ENCODE assay signal across 16 cellular contexts in genomic region chr9:36503172-36504153, GRCh38.
DNase-seq lines count a peak whose midpoint lies in the region; ATAC-seq, FAIRE-seq and TF ChIP-seq lines count a peak whose summit lies in the region.
"Had no signal": no experiment of that assay in that cellular context is flagged by ENCODE, and none has a peak within 500 bp of the region (broad histone marks: within the 10 kb centered on the region; RNA-seq: fewer than 3 reads in every experiment).

No MANE protein-coding gene starts in this region.

- H2AFZ ChIP-seq in HepG2 (ENCODE audit: low read length), result peak overlapping the region; percentile 96

- peak; percentile 64 for ATAC-seq in HepG2
- no peak for ATAC-seq in right lobe of liver
- ATAC-seq: foreskin keratinocyte had no signal

- H4K20me1 ChIP-seq in HepG2 (ENCODE audit: insufficient read depth, low read length), result no peaks in the 10 kb centered on the region

- intact Hi-C loops in HepG2 (cut with micrococcal nuclease; ENCODE audit: unreplicated experiment), result no loop called here
- intact Hi-C loops in right lobe of liver (cut with DNase I), result no loop called here
- intact Hi-C loops in lower leg skin (cut with DNase I; ENCODE audit: low total_unique reads), result no loop called here

- POLR2A ChIA-PET in HepG2 (lab: Yijun Ruan, JAX), result interaction anchor here (0.7 to 2.8 kb wide), 2 partner anchors 16 to 46 kb away, joined by 3 to 17 read pairs; no protein-coding TSS in a partner anchor

- no peak for TF ChIP-seq RAD21 in HepG2 (CRISPR knock-in tag; IDR thresholded peaks at IDR 0.05)

- peak; percentile 43 for FAIRE-seq in HepG2 (lab: Jason Lieb, UNC)

- CTCF ChIA-PET in HepG2 (lab: Yijun Ruan, JAX; ENCODE audit: low intra/inter-chr PET ratio, low total read pairs), result no interaction called here

- no peaks in the 10 kb centered on the region for H3K27me3 Mint-ChIP-seq in endothelial cell (ENCODE audit: unreplicated experiment)
- H3K27me3 Mint-ChIP-seq: activated CD4-positive, alpha-beta T cell treated with anti-CD3 and anti-CD28 coated beads, Interleukin-2, amount 10 ng/mL, durations not matched to agents 24 days and 14 days had no signal

- H3K27me3 ChIP-seq in HepG2 (ENCODE audit: control insufficient read depth in 1 of 2, insufficient read depth in 2 of 2, low read length in 2 of 2) (no peaks in the 10 kb centered on the region; a peak in 1 of 5 replicates), right lobe of liver (no peaks in the 10 kb centered on the region)
- H3K27me3 ChIP-seq: cardiac muscle cell had no signal

- peaks cover 55% of the 10 kb centered on the region for H3K4me1 ChIP-seq in HepG2 (ENCODE audit: insufficient read depth, low read length)
- H3K4me1 ChIP-seq in right lobe of liver, result peaks cover 0 to 5% (median 0%) of the 10 kb centered on the region in 4 donors
- H3K4me1 ChIP-seq: foreskin keratinocyte had no signal

- TF ChIP-seq CTCF in HepG2 (CRISPR knock-in tag; IDR thresholded peaks at IDR 0.05), result no peak
- no peak for TF ChIP-seq CTCF in right lobe of liver (IDR thresholded peaks at IDR 0.05)
- TF ChIP-seq CTCF in endothelial cell (IDR thresholded peaks at IDR 0.05; ENCODE audit: unreplicated experiment), result no peak
- TF ChIP-seq CTCF in lower leg skin (IDR thresholded peaks at IDR 0.05), result no peak

- H3K9me3 Mint-ChIP-seq in endothelial cell (ENCODE audit: unreplicated experiment), result no peaks in the 10 kb centered on the region
- H3K9me3 Mint-ChIP-seq: activated CD4-positive, alpha-beta T cell treated with anti-CD3 and anti-CD28 coated beads, Interleukin-2, amount 10 ng/mL, durations not matched to agents 24 days and 14 days; H9; IgD-negative memory B cell had no signal

- H3K27ac Mint-ChIP-seq in endothelial cell (ENCODE audit: unreplicated experiment), result peak overlapping the region; percentile 46
- H3K27ac Mint-ChIP-seq: activated CD4-positive, alpha-beta T cell treated with anti-CD3 and anti-CD28 coated beads, Interleukin-2, amount 10 ng/mL, durations not matched to agents 24 days and 14 days; IgD-negative memory B cell had no signal

- no peaks in the 10 kb centered on the region for H3K36me3 Mint-ChIP-seq in endothelial cell (ENCODE audit: low read depth, unreplicated experiment)
- H3K36me3 Mint-ChIP-seq: IgD-negative memory B cell had no signal

- peak overlapping the region; percentile 59 for H3K4me2 ChIP-seq in HepG2 (ENCODE audit: low read depth, low read length)

- H3K9me3 ChIP-seq in HepG2 (ENCODE audit: low read length), result no peaks in the 10 kb centered on the region
- H3K9me3 ChIP-seq in right lobe of liver, result no peaks in the 10 kb centered on the region

- peaks cover 14% of the 10 kb centered on the region for H3K4me1 Mint-ChIP-seq in endothelial cell (ENCODE audit: unreplicated experiment)

- DNase-seq in HepG2 (ENCODE audit: low spot score) (no peak), right lobe of liver (no peak), OCI-M1 (lab: John Stamatoyannopoulos, UW) (peak; percentile 27), endothelial cell (ENCODE audit: low spot score) (no peak), OCI-M2 (lab: John Stamatoyannopoulos, UW; ENCODE audit: unreplicated experiment) (no peak), lower leg skin (ENCODE audit: low spot score in 2 of 2) (no peak), occipital lobe (lab: John Stamatoyannopoulos, UW) (no peak), SHP77 treated with DMSO at 0.1 percent for 48 hours (lab: John Stamatoyannopoulos, UW) (no peak)
- DNase-seq: activated CD4-positive, alpha-beta T cell treated with anti-CD3 and anti-CD28 coated beads, Interleukin-2, amount 10 ng/mL, durations not matched to agents 24 days and 14 days; effector memory CD4-positive, alpha-beta T cell; foreskin keratinocyte; H9; NCI-H510A treated with DMSO at 0.1 percent for 48 hours; nucleus accumbens had no signal

- 18% methylated on average over 6 of the region's 6 CpGs for WGBS in HepG2 (ENCODE audit: low lambda C conversion rate)
- WGBS in right lobe of liver (ENCODE audit: insufficient coverage, low coverage, low lambda C conversion rate, missing lambda C conversion rate), result 78% methylated on average over 5 of the region's 6 CpGs
- WGBS in lower leg skin, 2 donors, result 86 to 87% methylated on average over 6 of the region's 6 CpGs

- H3K9ac ChIP-seq in HepG2 (ENCODE audit: insufficient read depth, low read depth, low read length), result peak overlapping the region; percentile 25; the same call in 1 of the 2 replicates

- H3K4me3 ChIP-seq in HepG2 (replicated peaks in 1 of 3; ENCODE audit: insufficient read depth in 1 of 3, low read depth in 2 of 3, low read length in 3 of 3) (peak overlapping the region; percentile 3 to 31 (median 4); a peak in 1 of 6 replicates), right lobe of liver (no peak overlapping the region), lower leg skin (ENCODE audit: low read depth, poor library complexity, severe bottlenecking) (no peak overlapping the region)
- H3K4me3 ChIP-seq: cardiac muscle cell had no signal

- no peaks in the 10 kb centered on the region for H3K79me2 ChIP-seq in HepG2 (ENCODE audit: insufficient read depth, low read length)

- no peak for TF ChIP-seq POLR2A in HepG2 (IDR thresholded peaks at IDR 0.05; ENCODE audit: insufficient read depth in 1 of 2, low read depth in 2 of 2, low read length in 2 of 2)
- TF ChIP-seq POLR2A in right lobe of liver (IDR thresholded peaks at IDR 0.05), result no peak
- TF ChIP-seq POLR2A in lower leg skin (IDR thresholded peaks at IDR 0.05), result no peak

- no peak for TF ChIP-seq EP300 in HepG2 (IDR thresholded peaks at IDR 0.05; ENCODE audit: low read depth in 2 of 2, low read length in 2 of 2)
- no peak for TF ChIP-seq EP300 in HepG2 (CRISPR knock-in tag; IDR thresholded peaks at IDR 0.05; ENCODE audit: borderline replicate concordance)

- no TSS peak for BruUV-seq in HepG2 (replicated peaks; lab: Mats Ljungman, UMichigan)

- H3K4me3 Mint-ChIP-seq in endothelial cell (ENCODE audit: unreplicated experiment), result no peak overlapping the region
- H3K4me3 Mint-ChIP-seq: activated CD4-positive, alpha-beta T cell treated with anti-CD3 and anti-CD28 coated beads, Interleukin-2, amount 10 ng/mL, durations not matched to agents 24 days and 14 days; H9; IgD-negative memory B cell had no signal

- no peaks in the 10 kb centered on the region for H3K36me3 ChIP-seq in HepG2 (replicated peaks in 1 of 2; ENCODE audit: control insufficient read depth in 1 of 2, insufficient read depth in 2 of 2, low read length in 2 of 2)
- H3K36me3 ChIP-seq in right lobe of liver, result no peaks in the 10 kb centered on the region
- H3K36me3 ChIP-seq: cardiac muscle cell had no signal

- H3K27ac ChIP-seq in HepG2 (ENCODE audit: extremely low read length, insufficient read depth, low read length) (peak overlapping the region; percentile 45), right lobe of liver (no peak overlapping the region)
- H3K27ac ChIP-seq: cardiac muscle cell, foreskin keratinocyte had no signal

- in situ Hi-C loops in HepG2 (cut with HindIII; ENCODE audit: extremely low pct_ligation_motif_present, low pct_unique_long_range_greater_than_20kb), result no loop called here

TF ChIP-seq in HepG2, 621 proteins besides CTCF, POLR2A, EP300 and RAD21 (continues in another document):
- no peak for TF ChIP-seq RFX1 (IDR thresholded peaks at IDR 0.05)
- TF ChIP-seq ZNF609 (CRISPR knock-in tag; IDR thresholded peaks at IDR 0.05; ENCODE audit: borderline replicate concordance), result no peak
- no peak for TF ChIP-seq SALL1 (CRISPR knock-in tag; IDR thresholded peaks at IDR 0.05)
- TF ChIP-seq HNF4G (IDR thresholded peaks at IDR 0.05; ENCODE audit: borderline replicate concordance, low read depth, low read length), result peak; percentile 27; the same call in 1 of the 2 replicates
- no peak for TF ChIP-seq HNF4G (CRISPR knock-in tag; IDR thresholded peaks at IDR 0.05; ENCODE audit: borderline replicate concordance, low read depth)
- TF ChIP-seq IKZF5 (CRISPR knock-in tag; IDR thresholded peaks at IDR 0.05), result no peak
- no peak for TF ChIP-seq ELF3 (CRISPR knock-in tag; IDR thresholded peaks at IDR 0.05)
- no peak for TF ChIP-seq ADNP (CRISPR knock-in tag; IDR thresholded peaks at IDR 0.05)

Comparison
In these comparisons a context has a peak if more than half of its experiments do, and no peak if none do; other contexts are left out.
1. H3K4me3 ChIP-seq: peak in HepG2 (3 of 3); none in right lobe of liver (0 of 3) and lower leg skin (single experiment).